8 cellular contexts compared by ENCODE assay signal in genomic region chr12:26870491-26871419, GRCh38. TPM values are rescaled to one million over a fixed set of nuclear protein-coding genes. Genes with fewer than 3 reads are reported as not detected.
DNase-seq lines count a peak whose midpoint lies in the region; ATAC-seq, FAIRE-seq and TF ChIP-seq lines count a peak whose summit lies in the region.

No MANE protein-coding gene starts in this region.

- H3K4me1 Mint-ChIP-seq in stimulated activated memory B cell treated with anti-CD40 and anti-IgM and Interleukin-4, amounts not matched to agents 10 μg/mL and 1 μg/mL and 100 μg/mL, for 72 hours = peaks cover 12% of the 10 kb centered on the region

- H2AFZ ChIP-seq in PC-3 (ENCODE audit: low read length) = peak overlapping the region; percentile 53

- H3K4me3 ChIP-seq in A549 = no peak overlapping the region
- peak overlapping the region; percentile 5; the same call in 1 of the 2 replicates for H3K4me3 ChIP-seq in PC-3 (ENCODE audit: low read length)
- no peak overlapping the region for H3K4me3 ChIP-seq in heart left ventricle

- no peak for TF ChIP-seq RAD21 in A549 (conservative IDR thresholded peaks at IDR 0.05 in 1 of 2, IDR thresholded peaks at IDR 0.05 in 1 of 2)

- ATAC-seq in A549 (peak; percentile 54 to 69; a peak in 5 of 6 replicates), HG02798 (IDR thresholded peaks at IDR 0.05; ENCODE audit: poor library complexity, unreplicated experiment) (peak; percentile 32), PC-3 (peak; percentile 89), heart left ventricle (peak in 3 of 4 donors; percentile 54 to 75 (median 68))
- no peak for ATAC-seq in stimulated activated memory B cell treated with anti-CD40 and anti-IgM and Interleukin-4, amounts not matched to agents 10 μg/mL and 1 μg/mL and 100 μg/mL, for 72 hours

- 40% methylated on average over 11 of the region's 11 CpGs for WGBS in A549 (ENCODE audit: missing lambda C conversion rate)
- 14 to 25% (median 20%) methylated on average over 11 of the region's 11 CpGs for WGBS in heart left ventricle, 4 donors

- H3K9ac ChIP-seq in PC-3 (ENCODE audit: low read length) = no peak overlapping the region

- TF ChIP-seq CTCF in A549 (IDR thresholded peaks at IDR 0.05) = no peak
- no peak for TF ChIP-seq CTCF in PC-3 (conservative IDR thresholded peaks at IDR 0.05; ENCODE audit: low read depth, low read length)
- TF ChIP-seq CTCF in heart left ventricle (IDR thresholded peaks at IDR 0.05) = no peak

- TF ChIP-seq EP300 in A549 (IDR thresholded peaks at IDR 0.05) = no peak

- H3K9me2 ChIP-seq in PC-3 (replicated peaks; ENCODE audit: low read length) = no peaks in the 10 kb centered on the region

- no peaks in the 10 kb centered on the region for H3K36me3 ChIP-seq in PC-3 (ENCODE audit: low read depth, low read length)
- H3K36me3 ChIP-seq in heart left ventricle = no peaks in the 10 kb centered on the region

- peaks cover 12% of the 10 kb centered on the region; the same call in 2 of the 3 replicates for H3K4me1 ChIP-seq in A549
- H3K4me1 ChIP-seq in PC-3 (ENCODE audit: insufficient read depth, low read length) = peaks cover 13% of the 10 kb centered on the region
- peaks cover 0 to 39% (median 16%) of the 10 kb centered on the region in 12 donors for H3K4me1 ChIP-seq in heart left ventricle

- POLR2A ChIA-PET in A549 (lab: Yijun Ruan, JAX) = no interaction called here
- POLR2A ChIA-PET in PC-3 (lab: Charles Lee; ENCODE audit: unreplicated experiment) = no interaction called here
- POLR2A ChIA-PET in HEK293T (lab: Yijun Ruan, JAX) = interaction anchor here (0.7 kb wide), 1 partner anchor 814 kb away, joined by 3 read pairs; no protein-coding TSS in a partner anchor

- H3K36me3 Mint-ChIP-seq in stimulated activated memory B cell treated with anti-CD40 and anti-IgM and Interleukin-4, amounts not matched to agents 10 μg/mL and 1 μg/mL and 100 μg/mL, for 72 hours = no peaks in the 10 kb centered on the region

- no peaks in the 10 kb centered on the region for H3F3A ChIP-seq in PC-3 (ENCODE audit: low read length, unreplicated experiment)

- no peaks in the 10 kb centered on the region for H3K9me3 Mint-ChIP-seq in stimulated activated memory B cell treated with anti-CD40 and anti-IgM and Interleukin-4, amounts not matched to agents 10 μg/mL and 1 μg/mL and 100 μg/mL, for 72 hours

- H3K27ac ChIP-seq in A549 (peak overlapping the region in 1 of 2 experiments; percentile 29; a peak in 1 of 6 replicates), PC-3 (ENCODE audit: low read length) (peak overlapping the region; percentile 21; the same call in 1 of the 2 replicates), heart left ventricle (peak overlapping the region in 3 of 12 donors; percentile 4 to 36 (median 7))

- no peak for FAIRE-seq in A549 (lab: Jason Lieb, UNC)

- BruUV-seq in PC-3 (replicated peaks; lab: Mats Ljungman, UMichigan) = no TSS peak

- H3K79me2 ChIP-seq in PC-3 (ENCODE audit: low read length) = no peaks in the 10 kb centered on the region

- H3K4me2 ChIP-seq in A549 (peak overlapping the region; percentile 27), PC-3 (ENCODE audit: low read length) (peak overlapping the region; percentile 73)

- H3K27me3 ChIP-seq in PC-3 (ENCODE audit: low read length) = no peaks in the 10 kb centered on the region
- no peaks in the 10 kb centered on the region for H3K27me3 ChIP-seq in heart left ventricle

- CTCF ChIA-PET in A549 (lab: Yijun Ruan, JAX) = interaction anchor here (0.8 to 6.1 kb wide), 4 partner anchors 15 to 39 kb away, joined by 3 to 46 read pairs (median 4); no protein-coding TSS in a partner anchor
- CTCF ChIA-PET in PC-3 (lab: Charles Lee) = interaction anchor here (1.1 kb wide), 1 partner anchor 14 kb away, joined by 4 read pairs; no protein-coding TSS in a partner anchor
- CTCF ChIA-PET in HEK293T (lab: Yijun Ruan, JAX) = interaction anchor here (0.6 to 1.0 kb wide), 4 partner anchors 15 to 1879 kb away, joined by 3 to 4 read pairs (median 4); no protein-coding TSS in a partner anchor

- no peak overlapping the region for H3K27ac Mint-ChIP-seq in stimulated activated memory B cell treated with anti-CD40 and anti-IgM and Interleukin-4, amounts not matched to agents 10 μg/mL and 1 μg/mL and 100 μg/mL, for 72 hours

- no peak overlapping the region for H3K4me3 Mint-ChIP-seq in stimulated activated memory B cell treated with anti-CD40 and anti-IgM and Interleukin-4, amounts not matched to agents 10 μg/mL and 1 μg/mL and 100 μg/mL, for 72 hours

- H3K27me3 Mint-ChIP-seq in stimulated activated memory B cell treated with anti-CD40 and anti-IgM and Interleukin-4, amounts not matched to agents 10 μg/mL and 1 μg/mL and 100 μg/mL, for 72 hours = peaks cover 8% of the 10 kb centered on the region

- no peaks in the 10 kb centered on the region for H4K20me1 ChIP-seq in PC-3 (ENCODE audit: low read length)

- H3K9me3 ChIP-seq in A549 (no peaks in the 10 kb centered on the region), PC-3 (ENCODE audit: low read length) (no peaks in the 10 kb centered on the region), heart left ventricle (no peaks in the 10 kb centered on the region)

- peak in 1 of 2 experiments; percentile 26 for DNase-seq in A549 (ENCODE audit: low read depth in 1 of 2, low spot score in 1 of 2)
- peak; percentile 97 for DNase-seq in PC-3
- DNase-seq in heart left ventricle = peak in 4 of 5 donors; percentile 18 to 33 (median 29)
- DNase-seq in midbrain (lab: John Stamatoyannopoulos, UW) = no peak
- DNase-seq in HEK293T (ENCODE audit: extremely low spot score) = no peak
- DNase-seq in stimulated activated CD8-positive, alpha-beta memory T cell treated with anti-CD3 and anti-CD28 coated beads, Interleukin-4, amount 100 ng/mL, for 48 hours = no peak

- intact Hi-C loops in PC-3 (cut with micrococcal nuclease) (no loop called here), heart left ventricle (cut with DNase I) (no loop called here)

- TF ChIP-seq POLR2A in A549 (IDR thresholded peaks at IDR 0.05; ENCODE audit: low read length) = no peak
- no peak for TF ChIP-seq POLR2A in heart left ventricle (IDR thresholded peaks at IDR 0.05)

TF ChIP-seq in A549, 52 proteins besides CTCF, POLR2A, EP300 and RAD21:
- TF ChIP-seq CEBPB (IDR thresholded peaks at IDR 0.05) (0 out of 4 replicates have a peak, but pooled peaks of 1 of the 2 experiments have one; percentile 7), TP53 (CRISPR knock-in tag; IDR thresholded peaks at IDR 0.05) (no peak)

TF ChIP-seq in HEK293T, 16 proteins besides CTCF, POLR2A, EP300 and RAD21:
- no peak for TF ChIP-seq NFRKB (IDR thresholded peaks at IDR 0.05)
- TF ChIP-seq ARNT (IDR thresholded peaks at IDR 0.05) = no peak
- TF ChIP-seq TARDBP (IDR thresholded peaks at IDR 0.05) = no peak
- no peak for TF ChIP-seq L3MBTL2 (conservative IDR thresholded peaks at IDR 0.05)
- no peak for TF ChIP-seq PKNOX1 (IDR thresholded peaks at IDR 0.05)
- no peak for TF ChIP-seq SP1 (IDR thresholded peaks at IDR 0.05)
- no peak for TF ChIP-seq CTBP1 (IDR thresholded peaks at IDR 0.05; ENCODE audit: borderline replicate concordance)
- TF ChIP-seq FOXK2 (IDR thresholded peaks at IDR 0.05) = no peak
- no peak for TF ChIP-seq FOXM1 (IDR thresholded peaks at IDR 0.05; ENCODE audit: borderline replicate concordance)
- TF ChIP-seq ZNF384 (IDR thresholded peaks at IDR 0.05) = no peak
- no peak for TF ChIP-seq FOXA1 (IDR thresholded peaks at IDR 0.05)
- no peak for TF ChIP-seq HDGF (IDR thresholded peaks at IDR 0.05; ENCODE audit: borderline replicate concordance)
- TF ChIP-seq LEF1 (IDR thresholded peaks at IDR 0.05; ENCODE audit: borderline replicate concordance) = no peak

RNA-seq across cellular contexts. Expression of gene ITPR2, which starts 37.8 kb away (rescaled TPM):
- polyA plus RNA-seq in A549 (2011; rRNA removed) = 6.0 and 8.1 TPM in 2 replicates
- polyA plus RNA-seq in A549 (2012; cell fraction: cytosol; rRNA removed) = 0.75 and 0.93 TPM in 2 replicates
- 0.72 and 1.0 TPM in 2 replicates for polyA plus RNA-seq in A549 (2012; cell fraction: nucleus; rRNA removed)
- polyA plus RNA-seq in A549 (2017; fragmentation: RNase III; extraction: RNeasy Plus Mini Kit Qiagen cat#74134 plus additional on column Dnase treatment) = 3.1 to 4.4 TPM (median 3.9 TPM) in 3 replicates
- polyA minus RNA-seq in A549 (2011; rRNA and poly(A)+ RNA removed) = 11.8 and 13.6 TPM in 2 replicates
- total RNA-seq in PC-3 (2014; rRNA removed) = 4.0 and 10.2 TPM in 2 replicates
- total RNA-seq in heart left ventricle = 10 to 100 TPM in 7 of 9 donors, 1 to 10 TPM in 2; 6.1 to 45.6 (median 14.1) TPM
- polyA plus RNA-seq in heart left ventricle = 1 to 10 TPM; 3.4 to 4.0 TPM

Comparison
In these comparisons a context has a peak if more than half of its experiments do, and no peak if none do; other contexts are left out.
1. DNase-seq: peak in PC-3 (single experiment) and heart left ventricle (4 of 5); none in midbrain (single experiment), HEK293T (single experiment) and stimulated activated CD8-positive, alpha-beta memory T cell treated with anti-CD3 and anti-CD28 coated beads, Interleukin-4, amount 100 ng/mL, for 48 hours (single experiment).